ENCODE assay signal across 11 cellular contexts in genomic region chr16:23948949-23949392, GRCh38.
DNase-seq lines count a peak whose midpoint lies in the region; ATAC-seq and TF ChIP-seq lines count a peak whose summit lies in the region.
"Had no signal": no experiment of that assay in that cellular context is flagged by ENCODE, and none has a peak within 500 bp of the region (broad histone marks: within the 10 kb centered on the region; RNA-seq: fewer than 3 reads in every experiment).

No MANE protein-coding gene starts in this region.

- H3K9me3 ChIP-seq in transverse colon (no peaks in the 10 kb centered on the region), ascending aorta (no peaks in the 10 kb centered on the region)
- H3K9me3 ChIP-seq: esophagus squamous epithelium had no signal

- peak overlapping the region in 3 of 4 donors; percentile 24 to 48 (median 31) for H3K27ac ChIP-seq in transverse colon
- no peak overlapping the region for H3K27ac ChIP-seq in ascending aorta

- H3K27me3 ChIP-seq in transverse colon (no peaks in the 10 kb centered on the region), ascending aorta (no peaks in the 10 kb centered on the region)

- H3K4me3 ChIP-seq in transverse colon (no peak overlapping the region), ascending aorta (no peak overlapping the region)

- in situ Hi-C loops in transverse colon (cut with MboI; ENCODE audit: low pct_ligation_motif_present in 1 of 4, low pct_unique_long_range_greater_than_20kb in 1 of 4, low sequenced_read_pairs in 3 of 4): loop anchor here in 1 of 4 donors (25.0 kb wide), 1 partner anchor 88 kb away; no protein-coding TSS in a partner anchor

- peaks cover 72% of the 10 kb centered on the region for H3K4me1 Mint-ChIP-seq in activated CD8-positive, alpha-beta T cell treated with anti-CD3 and anti-CD28 coated beads, Interleukin-2, amount 10 ng/mL, durations not matched to agents 7 days and 5 days (ENCODE audit: low read depth)

- TF ChIP-seq CTCF in transverse colon (IDR thresholded peaks at IDR 0.05) (no peak), ascending aorta (IDR thresholded peaks at IDR 0.05) (no peak)

- peak overlapping the region; percentile 58 for H3K4me3 Mint-ChIP-seq in activated CD8-positive, alpha-beta T cell treated with anti-CD3 and anti-CD28 coated beads, Interleukin-2, amount 10 ng/mL, durations not matched to agents 7 days and 5 days

- H3K27ac Mint-ChIP-seq in activated CD8-positive, alpha-beta T cell treated with anti-CD3 and anti-CD28 coated beads, Interleukin-2, amount 10 ng/mL, durations not matched to agents 7 days and 5 days: peak overlapping the region; percentile 97
- H3K27ac Mint-ChIP-seq: progenitor cell of endocrine pancreas had no signal

- no peak for TF ChIP-seq POLR2A in transverse colon (IDR thresholded peaks at IDR 0.05)

- DNase-seq in stimulated activated CD4-positive, alpha-beta T cell treated with anti-CD3 and anti-CD28 coated beads, Interleukin-15, amount 100 ng/mL, for 24 hours: peak; percentile 52
- DNase-seq in stimulated activated CD4-positive, alpha-beta T cell treated with anti-CD3 and anti-CD28 coated beads, Interleukin-2, amount 100 ng/mL, for 48 hours: no peak
- DNase-seq in activated CD8-positive, alpha-beta T cell treated with anti-CD3 and anti-CD28 coated beads, Interleukin-2, amount 10 ng/mL, durations not matched to agents 7 days and 5 days: peak; percentile 69
- DNase-seq in effector CD4-positive, alpha-beta T cell: peak; percentile 52
- DNase-seq in transverse colon: peak; percentile 53
- no peak for DNase-seq in ascending aorta (ENCODE audit: low spot score in 2 of 2)
- no peak for DNase-seq in SKM-1 treated with dmso at 0.1 percent for 144 hours (lab: John Stamatoyannopoulos, UW; ENCODE audit: unreplicated experiment)
- DNase-seq: amygdala, esophagus squamous epithelium had no signal

- H3K9me3 Mint-ChIP-seq in activated CD8-positive, alpha-beta T cell treated with anti-CD3 and anti-CD28 coated beads, Interleukin-2, amount 10 ng/mL, durations not matched to agents 7 days and 5 days (ENCODE audit: insufficient read depth): no peaks in the 10 kb centered on the region

- intact Hi-C loops in transverse colon (cut with DNase I; ENCODE audit: low total_unique reads) (loop anchor here (10.0 kb wide), 1 partner anchor 114 kb away; the partner anchor contains the start of gene PRKCB), ascending aorta (cut with DNase I) (no loop called here)

- CTCF ChIA-PET in activated CD8-positive, alpha-beta T cell treated with anti-CD3 and anti-CD28 coated beads, Interleukin-2, amount 10 ng/mL, durations not matched to agents 7 days and 5 days (lab: Charles Lee): interaction anchor here (0.6 to 1.8 kb wide), 5 partner anchors 61 to 145 kb away, joined by 3 to 5 read pairs (median 4); no protein-coding TSS in a partner anchor

- H3K27me3 Mint-ChIP-seq in activated CD8-positive, alpha-beta T cell treated with anti-CD3 and anti-CD28 coated beads, Interleukin-2, amount 10 ng/mL, durations not matched to agents 7 days and 5 days (ENCODE audit: low read depth): no peaks in the 10 kb centered on the region

- H3K36me3 Mint-ChIP-seq in activated CD8-positive, alpha-beta T cell treated with anti-CD3 and anti-CD28 coated beads, Interleukin-2, amount 10 ng/mL, durations not matched to agents 7 days and 5 days (ENCODE audit: low read depth): peaks cover 16% of the 10 kb centered on the region

- H3K4me1 ChIP-seq in transverse colon (peaks cover 0 to 28% (median 4%) of the 10 kb centered on the region in 4 donors), ascending aorta (no peaks in the 10 kb centered on the region)

- ATAC-seq in activated CD8-positive, alpha-beta T cell treated with anti-CD3 and anti-CD28 coated beads, Interleukin-2, amount 10 ng/mL, durations not matched to agents 7 days and 5 days: peak; percentile 45
- no peak for ATAC-seq in HG02938 (IDR thresholded peaks at IDR 0.05; ENCODE audit: unreplicated experiment)

- POLR2A ChIA-PET in activated CD8-positive, alpha-beta T cell treated with anti-CD3 and anti-CD28 coated beads, Interleukin-2, amount 10 ng/mL, durations not matched to agents 7 days and 5 days (lab: Charles Lee): interaction anchor here (1.0 to 1.5 kb wide), 3 partner anchors 15 to 89 kb away, joined by 3 to 5 read pairs (median 4); no protein-coding TSS in a partner anchor

- TF ChIP-seq EP300 in transverse colon (IDR thresholded peaks at IDR 0.05; ENCODE audit: low read depth): no peak

- H3K36me3 ChIP-seq in transverse colon (no peaks in the 10 kb centered on the region), ascending aorta (no peaks in the 10 kb centered on the region)
- H3K36me3 ChIP-seq: esophagus squamous epithelium had no signal

- WGBS in transverse colon (ENCODE audit: low coverage in 1 of 2), 2 donors: 29 to 33% methylated on average over 10 to 11 of the region's 11 CpGs

Comparison
In these comparisons a context has a peak if more than half of its experiments do, and no peak if none do; other contexts are left out.
1. DNase-seq: peak in stimulated activated CD4-positive, alpha-beta T cell treated with anti-CD3 and anti-CD28 coated beads, Interleukin-15, amount 100 ng/mL, for 24 hours (single experiment), activated CD8-positive, alpha-beta T cell treated with anti-CD3 and anti-CD28 coated beads, Interleukin-2, amount 10 ng/mL, durations not matched to agents 7 days and 5 days (single experiment), effector CD4-positive, alpha-beta T cell (single experiment) and transverse colon (single experiment); none in stimulated activated CD4-positive, alpha-beta T cell treated with anti-CD3 and anti-CD28 coated beads, Interleukin-2, amount 100 ng/mL, for 48 hours (0 of 2), ascending aorta (0 of 2) and SKM-1 treated with dmso at 0.1 percent for 144 hours (single experiment).
2. H3K27ac ChIP-seq: peak in transverse colon (3 of 4); none in ascending aorta (0 of 2).